ENCODE assay signal across 8 cellular contexts in the genomic region with DNA sequence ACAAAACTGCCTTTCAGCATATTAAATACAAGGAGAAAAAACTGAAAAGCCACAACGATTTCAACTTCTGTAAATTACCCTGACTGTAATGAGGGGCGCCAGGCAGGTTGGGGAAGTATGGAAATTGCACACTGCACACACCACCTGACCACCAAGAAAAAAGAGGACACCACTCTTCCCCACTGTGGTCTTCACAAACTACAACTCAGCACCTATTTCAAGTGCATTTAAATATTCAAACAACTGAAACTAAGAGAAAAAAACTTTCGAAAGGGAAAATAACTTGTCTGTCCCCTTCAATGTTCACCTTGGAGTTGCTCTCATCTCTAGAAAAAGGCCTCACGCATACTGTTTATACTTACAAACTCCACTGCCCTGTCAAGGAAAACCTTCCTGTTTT. TPM values are rescaled to one million over a fixed set of nuclear protein-coding genes. Genes with fewer than 3 reads are reported as not detected.
DNase-seq lines count a peak whose midpoint lies in the region; ATAC-seq and TF ChIP-seq lines count a peak whose summit lies in the region.

No MANE protein-coding gene starts in this region.

- H3K27ac ChIP-seq in Peyer's patch (peak overlapping the region; percentile 89 to 99 (median 96)), prostate gland (peak overlapping the region; percentile 83 to 91)

- TF ChIP-seq POLR2A in Peyer's patch (IDR thresholded peaks at IDR 0.05) (no peak), erythroblast (IDR thresholded peaks at IDR 0.05; ENCODE audit: low read length) (no peak), prostate gland (IDR thresholded peaks at IDR 0.05) (no peak)

- no peak for DNase-seq in AG10803 (ENCODE audit: low read depth)
- peak in 2 of 3 donors; percentile 38 to 46 for DNase-seq in Peyer's patch
- DNase-seq in erythroblast (lab: John Stamatoyannopoulos, UW), result peak; percentile 38 to 61
- no peak for DNase-seq in prostate gland (ENCODE audit: low spot score)
- no peak for DNase-seq in NCI-H2029 treated with DMSO at 0.1 percent for 48 hours (lab: John Stamatoyannopoulos, UW)
- DNase-seq in NCI-H2196 treated with DMSO at 0.1 percent for 48 hours (lab: John Stamatoyannopoulos, UW; ENCODE audit: unreplicated experiment), result no peak

- H3K27me3 ChIP-seq in Peyer's patch (no peaks in the 10 kb centered on the region), prostate gland (replicated peaks; ENCODE audit: insufficient read depth) (no peaks in the 10 kb centered on the region)

- 9% methylated on average over 4 of the region's 4 CpGs for WGBS in prostate gland

- ATAC-seq in GM21423 (IDR thresholded peaks at IDR 0.05; ENCODE audit: unreplicated experiment), result peak; percentile 24
- ATAC-seq in HG03442 (IDR thresholded peaks at IDR 0.05; ENCODE audit: unreplicated experiment), result no peak

- intact Hi-C loops in prostate gland (cut with DNase I), result loop anchor here (5.0 kb wide), 2 partner anchors 57 to 117 kb away; a partner anchor contains a TSS

- H3K4me1 ChIP-seq in Peyer's patch (peaks cover 0 to 56% (median 9%) of the 10 kb centered on the region in 4 donors), prostate gland (replicated peaks) (no peaks in the 10 kb centered on the region)

- no peaks in the 10 kb centered on the region for H3K36me3 ChIP-seq in Peyer's patch
- no peaks in the 10 kb centered on the region for H3K36me3 ChIP-seq in prostate gland

- H3K9me3 ChIP-seq in Peyer's patch, result no peaks in the 10 kb centered on the region
- H3K9me3 ChIP-seq in prostate gland, result no peaks in the 10 kb centered on the region

- H3K4me3 ChIP-seq in AG10803 (ENCODE audit: low read length), result peak overlapping the region; percentile 83
- peak overlapping the region; percentile 67 to 94 (median 85) for H3K4me3 ChIP-seq in Peyer's patch
- peak overlapping the region; percentile 80 to 82 for H3K4me3 ChIP-seq in prostate gland

- TF ChIP-seq CTCF in AG10803 (conservative IDR thresholded peaks at IDR 0.05; ENCODE audit: low read length) (no peak), Peyer's patch (IDR thresholded peaks at IDR 0.05) (no peak), prostate gland (IDR thresholded peaks at IDR 0.05) (no peak)

RNA-seq across cellular contexts. Expression of a gene that starts 1.5 kb away (rescaled TPM):
- total RNA-seq in Peyer's patch (100 to 1,000 TPM in 2 of 4 donors, 10 to 100 TPM in 2; 77.2 to 106 (median 93.3) TPM), prostate gland (10 to 100 TPM; 51.9 to 95.4 TPM)

RNA-seq across cellular contexts. Expression of a gene that starts 58.3 kb away (rescaled TPM):
- 100 to 1,000 TPM in 1 of 4 donors, 10 to 100 TPM in 3; 16.9 to 196 (median 22.6) TPM for total RNA-seq in Peyer's patch
- 10 to 100 TPM; 15.6 to 39.9 TPM for total RNA-seq in prostate gland

Comparison
In these comparisons a context has a peak if more than half of its experiments do, and no peak if none do; other contexts are left out.
1. DNase-seq: peak in Peyer's patch (2 of 3) and erythroblast (2 of 2); none in AG10803 (single experiment), prostate gland (single experiment), NCI-H2029 treated with DMSO at 0.1 percent for 48 hours (single experiment) and NCI-H2196 treated with DMSO at 0.1 percent for 48 hours (single experiment).
2. Peak in every context shown above with its lines, with median percentiles within 50 percentile points of each other: H3K4me3 ChIP-seq.